ENCODE assay signal across 14 cellular contexts in genomic region chr5:34503379-34504346, GRCh38.
DNase-seq lines count a peak whose midpoint lies in the region; TF ChIP-seq lines count a peak whose summit lies in the region.
"Had no signal": no experiment of that assay in that cellular context is flagged by ENCODE, and none has a peak within 500 bp of the region (broad histone marks: within the 10 kb centered on the region; RNA-seq: fewer than 3 reads in every experiment).

No MANE protein-coding gene starts in this region.

- peaks cover 14% of the 10 kb centered on the region for H3K4me1 ChIP-seq in smooth muscle cell (ENCODE audit: low read depth)

- H3K79me2 ChIP-seq in smooth muscle cell (ENCODE audit: low read depth): no peaks in the 10 kb centered on the region

- WGBS in smooth muscle cell (ENCODE audit: low lambda C conversion rate): 50% methylated on average over 7 of the region's 7 CpGs

- no peaks in the 10 kb centered on the region for H3K36me3 ChIP-seq in smooth muscle cell (ENCODE audit: low read depth)

- H3K9me3 Mint-ChIP-seq in chondrocyte (ENCODE audit: low read depth) (peaks cover 7% of the 10 kb centered on the region), CD14-positive monocyte (peaks cover 0 to 10% (median 5%) of the 10 kb centered on the region in 7 donors)
- H3K9me3 Mint-ChIP-seq: activated naive CD4-positive, alpha-beta T cell treated with anti-CD3 and anti-CD28 coated beads, Interleukin-2, amount 10 ng/mL, durations not matched to agents 7 days and 5 days; effector memory CD8-positive, alpha-beta T cell; T-cell had no signal

- H3K36me3 Mint-ChIP-seq in chondrocyte (ENCODE audit: low read depth) (no peaks in the 10 kb centered on the region), CD14-positive monocyte (no peaks in the 10 kb centered on the region)
- H3K36me3 Mint-ChIP-seq: activated naive CD4-positive, alpha-beta T cell treated with anti-CD3 and anti-CD28 coated beads, Interleukin-2, amount 10 ng/mL, durations not matched to agents 7 days and 5 days; T-cell had no signal

- H3F3A ChIP-seq in smooth muscle cell (ENCODE audit: low read depth): peaks cover 14% of the 10 kb centered on the region

- no peak overlapping the region for H2AFZ ChIP-seq in smooth muscle cell (ENCODE audit: low read depth)

- H3K9ac ChIP-seq in smooth muscle cell (ENCODE audit: low read depth): no peak overlapping the region

- H3K4me3 Mint-ChIP-seq in chondrocyte (ENCODE audit: unreplicated experiment) (peak overlapping the region; percentile 26), CD14-positive monocyte (no peak overlapping the region)
- H3K4me3 Mint-ChIP-seq: activated naive CD4-positive, alpha-beta T cell treated with anti-CD3 and anti-CD28 coated beads, Interleukin-2, amount 10 ng/mL, durations not matched to agents 7 days and 5 days; effector memory CD8-positive, alpha-beta T cell; T-cell had no signal

- H3K27ac ChIP-seq in layer of hippocampus (ENCODE audit: low read depth, low read length) (peak overlapping the region; percentile 75), smooth muscle cell (ENCODE audit: low read depth) (peak overlapping the region; percentile 8)

- H3K27ac Mint-ChIP-seq in chondrocyte (ENCODE audit: unreplicated experiment) (peak overlapping the region; percentile 91), CD14-positive monocyte (no peak overlapping the region)
- H3K27ac Mint-ChIP-seq: activated naive CD4-positive, alpha-beta T cell treated with anti-CD3 and anti-CD28 coated beads, Interleukin-2, amount 10 ng/mL, durations not matched to agents 7 days and 5 days; effector memory CD8-positive, alpha-beta T cell; T-cell had no signal

- no peaks in the 10 kb centered on the region for H4K20me1 ChIP-seq in smooth muscle cell (ENCODE audit: low read depth)

- peak; percentile 64 for DNase-seq in M059J (ENCODE audit: low read depth)
- no peak for DNase-seq in chondrocyte (ENCODE audit: low spot score)
- no peak for DNase-seq in smooth muscle cell (lab: John Stamatoyannopoulos, UW; ENCODE audit: unreplicated experiment)
- DNase-seq in SIG-M5 treated with dmso at 0.1 percent for 504 hours (lab: John Stamatoyannopoulos, UW; ENCODE audit: unreplicated experiment): no peak
- DNase-seq in SW480 (ENCODE audit: low spot score): no peak
- no peak for DNase-seq in CD14-positive monocyte (ENCODE audit: low spot score)
- DNase-seq in NCI-H1048 (lab: John Stamatoyannopoulos, UW): no peak
- DNase-seq: activated naive CD4-positive, alpha-beta T cell treated with anti-CD3 and anti-CD28 coated beads, Interleukin-2, amount 10 ng/mL, durations not matched to agents 7 days and 5 days; effector memory CD8-positive, alpha-beta T cell; NCI-H1092 treated with DMSO at 0.1 percent for 48 hours; NCI-H774; T-cell; testis had no signal

- H3K4me2 ChIP-seq in smooth muscle cell: peak overlapping the region; percentile 40

- no peaks in the 10 kb centered on the region for H3K9me3 ChIP-seq in smooth muscle cell (replicated peaks; ENCODE audit: low read depth)
- H3K9me3 ChIP-seq: testis had no signal

- H3K27me3 Mint-ChIP-seq in chondrocyte (ENCODE audit: low read depth): no peaks in the 10 kb centered on the region
- peaks cover 6 to 11% (median 10%) of the 10 kb centered on the region in 3 donors for H3K27me3 Mint-ChIP-seq in CD14-positive monocyte (ENCODE audit: low read depth in 3 of 3)

- peaks cover 67% of the 10 kb centered on the region for H3K4me1 Mint-ChIP-seq in chondrocyte (ENCODE audit: low read depth)
- peaks cover 26% of the 10 kb centered on the region for H3K4me1 Mint-ChIP-seq in CD14-positive monocyte

- H3K4me3 ChIP-seq in smooth muscle cell: no peak overlapping the region
- H3K4me3 ChIP-seq: testis had no signal

- TF ChIP-seq CTCF in chondrocyte (IDR thresholded peaks at IDR 0.05) (no peak), smooth muscle cell (IDR thresholded peaks at IDR 0.05; ENCODE audit: borderline replicate concordance, insufficient read depth, poor library complexity, severe bottlenecking) (no peak), CD14-positive monocyte (IDR thresholded peaks at IDR 0.05) (no peak)

- H3K27me3 ChIP-seq in layer of hippocampus (ENCODE audit: control insufficient read depth, insufficient read depth, low read length): no peaks in the 10 kb centered on the region
- H3K27me3 ChIP-seq in smooth muscle cell (ENCODE audit: low read depth): no peaks in the 10 kb centered on the region
- H3K27me3 ChIP-seq: testis had no signal

- intact Hi-C loops in CD14-positive monocyte (cut with micrococcal nuclease): no loop called here
